In genomic region chr15:81894069-81894468, GRCh38 we compare ENCODE assay signal across 15 cellular contexts.
DNase-seq lines count a peak whose midpoint lies in the region; ATAC-seq and TF ChIP-seq lines count a peak whose summit lies in the region.
"Had no signal": no experiment of that assay in that cellular context is flagged by ENCODE, and none has a peak within 500 bp of the region (broad histone marks: within the 10 kb centered on the region; RNA-seq: fewer than 3 reads in every experiment).

No MANE protein-coding gene starts in this region.

- H3K4me3 Mint-ChIP-seq in glutamatergic neuron (ENCODE audit: unreplicated experiment): no peak overlapping the region
- H3K4me3 Mint-ChIP-seq: CD4-positive, CD25-positive, alpha-beta regulatory T cell had no signal

- H3K27ac ChIP-seq in HEK293 (ENCODE audit: extremely low read depth, low read depth, low read length) (no peak overlapping the region), VCaP (peak overlapping the region; percentile 55), upper lobe of right lung (no peak overlapping the region)
- H3K27ac ChIP-seq: BLaER1 treated with 17β-estradiol and CSF1 and Interleukin-3, amounts not matched to agents 10 nM and 100 nM; GM23248 had no signal

- H3K9me3 ChIP-seq in HEK293 (ENCODE audit: control insufficient read depth, insufficient read depth, low read depth, low read length) (no peaks in the 10 kb centered on the region), upper lobe of right lung (no peaks in the 10 kb centered on the region)
- H3K9me3 ChIP-seq: BLaER1 treated with 17β-estradiol and CSF1 and Interleukin-3, amounts not matched to agents 10 nM and 100 nM had no signal

- CTCF ChIA-PET in HEK293 (lab: Yijun Ruan, JAX): interaction anchor here (0.6 to 1.3 kb wide), 6 partner anchors 10 to 298 kb away, joined by 3 to 5 read pairs (median 3); no protein-coding TSS in a partner anchor

- H3K27ac Mint-ChIP-seq in glutamatergic neuron (ENCODE audit: unreplicated experiment): peak overlapping the region; percentile 49

- H3K9me3 Mint-ChIP-seq in glutamatergic neuron (ENCODE audit: unreplicated experiment): no peaks in the 10 kb centered on the region

- H3K36me3 Mint-ChIP-seq in glutamatergic neuron (ENCODE audit: unreplicated experiment): no peaks in the 10 kb centered on the region
- H3K36me3 Mint-ChIP-seq: CD4-positive, CD25-positive, alpha-beta regulatory T cell had no signal

- no peak for ATAC-seq in HG03442 (IDR thresholded peaks at IDR 0.05; ENCODE audit: unreplicated experiment)
- ATAC-seq in upper lobe of right lung: no peak
- ATAC-seq: HCT116 had no signal

- H3K27me3 ChIP-seq in upper lobe of right lung: no peaks in the 10 kb centered on the region
- H3K27me3 ChIP-seq: BLaER1 treated with 17β-estradiol and CSF1 and Interleukin-3, amounts not matched to agents 10 nM and 100 nM had no signal

- POLR2A ChIA-PET in HEK293 (lab: Yijun Ruan, JAX): no interaction called here

- no peaks in the 10 kb centered on the region for H3K36me3 ChIP-seq in HEK293 (ENCODE audit: control insufficient read depth in 2 of 2, insufficient read depth in 1 of 2, low read length in 2 of 2)
- no peaks in the 10 kb centered on the region for H3K36me3 ChIP-seq in upper lobe of right lung
- H3K36me3 ChIP-seq: BLaER1 treated with 17β-estradiol and CSF1 and Interleukin-3, amounts not matched to agents 10 nM and 100 nM had no signal

- H3K4me1 ChIP-seq in HEK293 (ENCODE audit: control insufficient read depth, insufficient read depth, low read length) (peaks cover 19% of the 10 kb centered on the region), upper lobe of right lung (no peaks in the 10 kb centered on the region)
- H3K4me1 ChIP-seq: BLaER1 treated with 17β-estradiol and CSF1 and Interleukin-3, amounts not matched to agents 10 nM and 100 nM had no signal

- peaks cover 9% of the 10 kb centered on the region for H3K4me1 Mint-ChIP-seq in glutamatergic neuron (ENCODE audit: low read depth, unreplicated experiment)
- H3K4me1 Mint-ChIP-seq: CD4-positive, CD25-positive, alpha-beta regulatory T cell had no signal

- peak; percentile 50 for DNase-seq in OCI-M1 (lab: John Stamatoyannopoulos, UW)
- DNase-seq in glutamatergic neuron: no peak
- DNase-seq in kidney glomerular epithelial cell (lab: John Stamatoyannopoulos, UW): no peak
- DNase-seq in upper lobe of right lung: no peak
- DNase-seq in epidermal melanocyte (ENCODE audit: insufficient read length, low spot score): no peak
- DNase-seq: ACHN; Calu3; CD4-positive, CD25-positive, alpha-beta regulatory T cell; DMS 273 treated with DMSO at 0.1 percent for 48 hours; GM23248 had no signal

- no peak for TF ChIP-seq CTCF in HEK293 (tag by site-specific recombination; IDR thresholded peaks at IDR 0.05)
- TF ChIP-seq CTCF in VCaP (conservative IDR thresholded peaks at IDR 0.05): no peak
- no peak for TF ChIP-seq CTCF in glutamatergic neuron (IDR thresholded peaks at IDR 0.05; ENCODE audit: partially characterized antibody, unreplicated experiment)
- no peak for TF ChIP-seq CTCF in upper lobe of right lung (IDR thresholded peaks at IDR 0.05)

- peaks cover 1% of the 10 kb centered on the region for H3K27me3 Mint-ChIP-seq in glutamatergic neuron (ENCODE audit: unreplicated experiment)

- H3K4me3 ChIP-seq in HEK293 (ENCODE audit: low read depth, low read length) (no peak overlapping the region), upper lobe of right lung (no peak overlapping the region)
- H3K4me3 ChIP-seq: BLaER1 treated with 17β-estradiol and CSF1 and Interleukin-3, amounts not matched to agents 10 nM and 100 nM; GM23248 had no signal

- intact Hi-C loops in upper lobe of right lung (cut with DNase I): no loop called here

TF ChIP-seq in HEK293, 187 proteins besides CTCF, POLR2A, EP300 and RAD21:
- 0 out of 2 replicates have a peak, but pooled peaks have one; percentile 5 for TF ChIP-seq ZNF530 (tag by site-specific recombination; IDR thresholded peaks at IDR 0.05; ENCODE audit: low read depth)
- TF ChIP-seq ZNF664 (tag by site-specific recombination; IDR thresholded peaks at IDR 0.05): no peak
